ENCODE assay signal across 16 cellular contexts in genomic region chr11:62604460-62605130, GRCh38. TPM values are rescaled to one million over a fixed set of nuclear protein-coding genes. Genes with fewer than 3 reads are reported as not detected.
DNase-seq lines count a peak whose midpoint lies in the region; FAIRE-seq and TF ChIP-seq lines count a peak whose summit lies in the region.
"Had no signal": no experiment of that assay in that cellular context is flagged by ENCODE, and none has a peak within 500 bp of the region (broad histone marks: within the 10 kb centered on the region; RNA-seq: fewer than 3 reads in every experiment).

No MANE protein-coding gene starts in this region.

- H3K56ac ChIP-seq in H1 (replicated peaks; ENCODE audit: insufficient read length, low read depth, low read length), result no peak overlapping the region

- H2BK15ac ChIP-seq in H1 (ENCODE audit: low read length), result no peak overlapping the region

- no peak overlapping the region for H3K4me3 ChIP-seq in H1 (ENCODE audit: extremely low read depth in 1 of 4, insufficient read depth in 2 of 4, low read depth in 3 of 4, low read length in 4 of 4)

- H2AFZ ChIP-seq in H1 (ENCODE audit: low read length), result no peak overlapping the region

- no peaks in the 10 kb centered on the region for H3K9me3 ChIP-seq in H1 (ENCODE audit: insufficient read depth in 2 of 2, low read depth in 1 of 2, low read length in 1 of 2)

- no peak overlapping the region for H2BK12ac ChIP-seq in H1 (ENCODE audit: low read depth, low read length)

- H4K20me1 ChIP-seq in H1 (replicated peaks in 1 of 2; ENCODE audit: control insufficient read depth in 1 of 2, insufficient read depth in 2 of 2, low read length in 2 of 2), result peaks cover 0 to 6% of the 10 kb centered on the region in 2 experiments

- TF ChIP-seq CTCF in H1 (IDR thresholded peaks at IDR 0.05; ENCODE audit: control extremely low read depth in 1 of 3, insufficient read depth in 1 of 3, low read depth in 1 of 3, low read length in 3 of 3) (no peak), progenitor cell of endocrine pancreas (IDR thresholded peaks at IDR 0.05; ENCODE audit: unreplicated experiment) (no peak), Calu3 (IDR thresholded peaks at IDR 0.05; ENCODE audit: unreplicated experiment) (no peak)

- H3K9me3 Mint-ChIP-seq in T-helper 2 cell treated with Interferon-gamma antibody and Interleukin-4, amounts not matched to agents 5 μg/mL and 100 μg/mL, for 36 hours, result no peaks in the 10 kb centered on the region
- H3K9me3 Mint-ChIP-seq in progenitor cell of endocrine pancreas (ENCODE audit: low read depth), result no peaks in the 10 kb centered on the region
- H3K9me3 Mint-ChIP-seq in Calu3 (ENCODE audit: low read depth, unreplicated experiment), result no peaks in the 10 kb centered on the region
- H3K9me3 Mint-ChIP-seq: CD4-positive, alpha-beta memory T cell; stimulated activated naive CD8-positive, alpha-beta T cell treated with anti-CD3 and anti-CD28 coated beads, Interleukin-15, Interleukin-2, amounts not matched to agents 100 ng/mL and 50 ng/mL, for 24 hours had no signal

- H3K9ac ChIP-seq in H1 (replicated peaks in 1 of 4; ENCODE audit: extremely low read depth in 1 of 4, low read depth in 3 of 4, low read length in 3 of 4), result no peak overlapping the region

- CTCF ChIA-PET in H1 (lab: Charles Lee; ENCODE audit: partially characterized antibody) (interaction anchor here (1.2 to 10.2 kb wide), 3 partner anchors 9 to 44 kb away, joined by 3 to 97 read pairs (median 7); partner anchors contain the start of genes ROM1 and TUT1), Calu3 (lab: Charles Lee) (no interaction called here)

- peaks cover 0 to 13% of the 10 kb centered on the region in 2 experiments; a peak in 2 of 4 replicates for H3K79me2 ChIP-seq in H1 (ENCODE audit: control insufficient read depth in 1 of 2, insufficient read depth in 2 of 2, low read length in 2 of 2)

- no peak overlapping the region for H2BK5ac ChIP-seq in H1 (ENCODE audit: low read depth, low read length)

- H3K36me3 Mint-ChIP-seq in T-helper 2 cell treated with Interferon-gamma antibody and Interleukin-4, amounts not matched to agents 5 μg/mL and 100 μg/mL, for 36 hours (ENCODE audit: low read depth), result peaks cover 58% of the 10 kb centered on the region
- H3K36me3 Mint-ChIP-seq in progenitor cell of endocrine pancreas (ENCODE audit: insufficient read depth), result peaks cover 14% of the 10 kb centered on the region
- H3K36me3 Mint-ChIP-seq in Calu3 (ENCODE audit: insufficient read depth, unreplicated experiment), result peaks cover 53% of the 10 kb centered on the region

- intact Hi-C loops in Calu3 (cut with micrococcal nuclease; ENCODE audit: unreplicated experiment), result no loop called here

- H3K14ac ChIP-seq in H1 (ENCODE audit: insufficient read length), result no peak overlapping the region

- no peak overlapping the region for H3K18ac ChIP-seq in H1 (ENCODE audit: extremely low read depth, low read length)

- no peak for DNase-seq in T-helper 2 cell treated with Interferon-gamma antibody and Interleukin-4, amounts not matched to agents 5 μg/mL and 100 μg/mL, for 36 hours (ENCODE audit: low spot score)
- DNase-seq in T-helper 2 cell (no peak), NCI-H526 treated with DMSO at 0.1 percent for 48 hours (lab: John Stamatoyannopoulos, UW) (peak; percentile 20), H1 (ENCODE audit: low read depth in 1 of 2, low spot score in 2 of 2) (no peak), progenitor cell of endocrine pancreas (ENCODE audit: low spot score, unreplicated experiment) (no peak), cerebellum (ENCODE audit: low spot score) (no peak), Calu3 (no peak), NCI-H524 treated with DMSO at 0.1 percent for 48 hours (lab: John Stamatoyannopoulos, UW) (no peak)
- DNase-seq: ACHN; activated gamma-delta T cell; aorta; CD4-positive, alpha-beta memory T cell; NCI-H345 had no signal

- POLR2A ChIA-PET in H1 (lab: Charles Lee; ENCODE audit: partially characterized antibody), result interaction anchor here (1.0 to 15.8 kb wide), 7 partner anchors 9 to 101 kb away, joined by 4 to 235 read pairs (median 16); partner anchors contain the start of genes B3GAT3, C11orf98, CSKMT and EEF1G

- WGBS in H1 (ENCODE audit: extremely low coverage in 1 of 2, insufficient coverage in 1 of 2, insufficient read length in 1 of 2, insufficient replicate concordance in 2 of 2, low coverage in 1 of 2, low lambda C conversion rate in 2 of 2, missing lambda C conversion rate in 1 of 2), 2 experiments, result 82% methylated on average over 13 of the region's 13 CpGs; no CpG with 5 or more reads in 1 of the 2 experiments

- no peak overlapping the region for H2BK20ac ChIP-seq in H1 (ENCODE audit: low read length)

- H3K4me1 Mint-ChIP-seq in T-helper 2 cell treated with Interferon-gamma antibody and Interleukin-4, amounts not matched to agents 5 μg/mL and 100 μg/mL, for 36 hours (ENCODE audit: low read depth), result peaks cover 24% of the 10 kb centered on the region
- H3K4me1 Mint-ChIP-seq in progenitor cell of endocrine pancreas (ENCODE audit: low read depth), result peaks cover 32% of the 10 kb centered on the region
- peaks cover 27% of the 10 kb centered on the region for H3K4me1 Mint-ChIP-seq in Calu3 (ENCODE audit: low read depth, unreplicated experiment)

- peaks cover 8 to 34% (median 17%) of the 10 kb centered on the region in 4 experiments for H3K4me1 ChIP-seq in H1 (replicated peaks in 1 of 4; ENCODE audit: control insufficient read depth in 3 of 4, insufficient read depth in 4 of 4, low read length in 3 of 4)

- no peak for TF ChIP-seq POLR2A in H1 (IDR thresholded peaks at IDR 0.05; ENCODE audit: control extremely low read depth in 1 of 2, low read depth in 2 of 2, low read length in 2 of 2)

- H3K4ac ChIP-seq in H1 (replicated peaks; ENCODE audit: insufficient read length, low read depth, low read length), result no peak overlapping the region

- no peaks in the 10 kb centered on the region; the same call in 1 of the 2 replicates for H3K79me1 ChIP-seq in H1 (ENCODE audit: low read depth, low read length)

- H4K8ac ChIP-seq in H1 (ENCODE audit: extremely low read depth, insufficient read depth, low read length), result no peak overlapping the region

- H3K27ac Mint-ChIP-seq in T-helper 2 cell treated with Interferon-gamma antibody and Interleukin-4, amounts not matched to agents 5 μg/mL and 100 μg/mL, for 36 hours, result peak overlapping the region; percentile 61
- peak overlapping the region; percentile 62 for H3K27ac Mint-ChIP-seq in progenitor cell of endocrine pancreas
- no peak overlapping the region for H3K27ac Mint-ChIP-seq in Calu3 (ENCODE audit: unreplicated experiment)

- BruUV-seq in Calu3 (replicated peaks; lab: Mats Ljungman, UMichigan), result no TSS peak

- no peak overlapping the region for H4K91ac ChIP-seq in H1 (replicated peaks; ENCODE audit: insufficient read length, low read length)

- H4K5ac ChIP-seq in H1 (ENCODE audit: insufficient read length, low read depth, low read length), result no peak overlapping the region

- no peak overlapping the region for H3K23ac ChIP-seq in H1 (ENCODE audit: insufficient read length)

- FAIRE-seq in H1 (lab: Jason Lieb, UNC), result no peak
- FAIRE-seq: islet of Langerhans, urothelium cell line had no signal

- no peaks in the 10 kb centered on the region; a peak in 3 of 8 replicates for H3K36me3 ChIP-seq in H1 (ENCODE audit: control insufficient read depth in 2 of 4, insufficient read depth in 4 of 4, low read length in 3 of 4)

- no peak overlapping the region; a peak in 2 of 4 replicates for H3K4me2 ChIP-seq in H1 (ENCODE audit: insufficient read depth in 1 of 2, low read depth in 2 of 2, low read length in 2 of 2)

- H2AK5ac ChIP-seq in H1 (ENCODE audit: low read depth, low read length), result no peak overlapping the region

- H3K27ac ChIP-seq in H1 (ENCODE audit: low read depth, low read length), result no peak overlapping the region

- no peak for TF ChIP-seq EP300 in H1 (IDR thresholded peaks at IDR 0.05; ENCODE audit: borderline replicate concordance in 1 of 2, low read depth in 2 of 2, low read length in 2 of 2)

- H3K27me3 ChIP-seq in H1 (replicated peaks in 1 of 4; ENCODE audit: control insufficient read depth in 3 of 4, extremely low read depth in 1 of 4, insufficient read depth in 3 of 4, low read length in 3 of 4), result peaks cover 0 to 13% (median 11%) of the 10 kb centered on the region in 4 experiments; a peak in 6 of 7 replicates

- H3K27me3 Mint-ChIP-seq in T-helper 2 cell treated with Interferon-gamma antibody and Interleukin-4, amounts not matched to agents 5 μg/mL and 100 μg/mL, for 36 hours (ENCODE audit: low read depth), result no peaks in the 10 kb centered on the region
- H3K27me3 Mint-ChIP-seq in progenitor cell of endocrine pancreas (peaks cover 19% of the 10 kb centered on the region), Calu3 (ENCODE audit: unreplicated experiment) (no peaks in the 10 kb centered on the region)
- H3K27me3 Mint-ChIP-seq: CD4-positive, alpha-beta memory T cell; stimulated activated naive CD8-positive, alpha-beta T cell treated with anti-CD3 and anti-CD28 coated beads, Interleukin-15, Interleukin-2, amounts not matched to agents 100 ng/mL and 50 ng/mL, for 24 hours had no signal

- no peak overlapping the region for H2BK120ac ChIP-seq in H1 (replicated peaks; ENCODE audit: low read depth, low read length)

- H3K4me3 Mint-ChIP-seq in T-helper 2 cell treated with Interferon-gamma antibody and Interleukin-4, amounts not matched to agents 5 μg/mL and 100 μg/mL, for 36 hours, result no peak overlapping the region
- no peak overlapping the region for H3K4me3 Mint-ChIP-seq in progenitor cell of endocrine pancreas (ENCODE audit: low read depth)
- H3K4me3 Mint-ChIP-seq in Calu3 (ENCODE audit: low read depth, unreplicated experiment), result no peak overlapping the region
- H3K4me3 Mint-ChIP-seq: stimulated activated naive CD8-positive, alpha-beta T cell treated with anti-CD3 and anti-CD28 coated beads, Interleukin-15, Interleukin-2, amounts not matched to agents 100 ng/mL and 50 ng/mL, for 24 hours had no signal

- no peak for TF ChIP-seq RAD21 in H1 (IDR thresholded peaks at IDR 0.05 in 1 of 2, conservative IDR thresholded peaks at IDR 0.05 in 1 of 2; ENCODE audit: low read depth in 2 of 2, low read length in 2 of 2)

- H3K23me2 ChIP-seq in H1 (ENCODE audit: low read depth, low read length), result peaks cover 17% of the 10 kb centered on the region; the same call in 1 of the 2 replicates

RNA-seq across cellular contexts. Expression of gene MTA2, which starts 2.9 kb away (rescaled TPM):
- 114 and 117 TPM in 2 replicates for total RNA-seq in H1 (2021; fragmentation: NEBNext Ultra II Directional; extraction: Animal tissue kit (Norgen Biotek cat#: 25700))
- polyA plus RNA-seq in H1 (2011; rRNA removed), result 25.7 and 32.2 TPM in 2 replicates
- polyA plus RNA-seq in H1 (2011; cell fraction: cytosol; rRNA removed), result 35.3 TPM
- 66.3 TPM for polyA plus RNA-seq in H1 (2011; cell fraction: nucleus; rRNA removed)
- polyA plus RNA-seq in H1 (2012, experiment 1 of 2), result 98.7 to 112 TPM (median 111 TPM) in 4 replicates
- 79.2 TPM for polyA plus RNA-seq in H1 (2012, experiment 2 of 2)
- polyA plus RNA-seq in H1 (2013, experiment 1 of 2), result 45.4 TPM
- 44.6 TPM for polyA plus RNA-seq in H1 (2013, experiment 2 of 2)
- polyA minus RNA-seq in H1 (2011; rRNA and poly(A)+ RNA removed), result 69.4 and 71.5 TPM in 2 replicates
- 41.7 TPM for polyA minus RNA-seq in H1 (2011; cell fraction: cytosol; rRNA and poly(A)+ RNA removed)
- 48.7 TPM for polyA minus RNA-seq in H1 (2011; cell fraction: nucleus; rRNA and poly(A)+ RNA removed)
- total RNA-seq in progenitor cell of endocrine pancreas (134 and 140 TPM in 2 replicates), cerebellum (72.5 TPM), Calu3 (2022) (90.4 and 97.2 TPM in 2 replicates)

RNA-seq across cellular contexts. Expression of gene EML3, which starts 8.0 kb away (rescaled TPM):
- total RNA-seq in H1 (2021; fragmentation: NEBNext Ultra II Directional; extraction: Animal tissue kit (Norgen Biotek cat#: 25700)), result 29.9 and 31.2 TPM in 2 replicates
- 19.2 and 30.1 TPM in 2 replicates for polyA plus RNA-seq in H1 (2011; rRNA removed)
- 18.9 TPM for polyA plus RNA-seq in H1 (2011; cell fraction: cytosol; rRNA removed)
- 101 TPM for polyA plus RNA-seq in H1 (2011; cell fraction: nucleus; rRNA removed)
- 22.0 to 32.1 TPM (median 25.2 TPM) in 4 replicates for polyA plus RNA-seq in H1 (2012, experiment 1 of 2)
- 23.4 TPM for polyA plus RNA-seq in H1 (2012, experiment 2 of 2)
- polyA plus RNA-seq in H1 (2013, experiment 1 of 2), result 18.3 TPM
- 15.2 TPM for polyA plus RNA-seq in H1 (2013, experiment 2 of 2)
- polyA minus RNA-seq in H1 (2011; rRNA and poly(A)+ RNA removed), result 13.6 and 15.8 TPM in 2 replicates
- 11.3 TPM for polyA minus RNA-seq in H1 (2011; cell fraction: cytosol; rRNA and poly(A)+ RNA removed)
- polyA minus RNA-seq in H1 (2011; cell fraction: nucleus; rRNA and poly(A)+ RNA removed), result 15.3 TPM
- 42.7 and 47.0 TPM in 2 replicates for total RNA-seq in progenitor cell of endocrine pancreas
- 5.6 TPM for total RNA-seq in cerebellum
- total RNA-seq in Calu3 (2022), result 43.3 and 51.4 TPM in 2 replicates

RNA-seq across cellular contexts. Expression of gene ROM1, which starts 8.5 kb away (rescaled TPM):
- 0.55 and 2.2 TPM in 2 replicates for total RNA-seq in H1 (2021; fragmentation: NEBNext Ultra II Directional; extraction: Animal tissue kit (Norgen Biotek cat#: 25700))
- 0.86 and 0.91 TPM in 2 replicates for polyA plus RNA-seq in H1 (2011; rRNA removed)
- polyA plus RNA-seq in H1 (2011; cell fraction: cytosol; rRNA removed), result 1.0 TPM
- polyA plus RNA-seq in H1 (2011; cell fraction: nucleus; rRNA removed), result 1.1 TPM
- polyA plus RNA-seq in H1 (2012, experiment 1 of 2), result 1.8 to 2.8 TPM (median 2.1 TPM) in 4 replicates
- polyA plus RNA-seq in H1 (2012, experiment 2 of 2), result 1.3 TPM
- 0.55 TPM for polyA plus RNA-seq in H1 (2013, experiment 1 of 2)
- 0.64 TPM for polyA plus RNA-seq in H1 (2013, experiment 2 of 2)
- polyA minus RNA-seq in H1 (2011; rRNA and poly(A)+ RNA removed), result 1.7 TPM in 1 of 2 replicates, not detected in the other
- not detected for polyA minus RNA-seq in H1 (2011; cell fraction: cytosol; rRNA and poly(A)+ RNA removed)
- polyA minus RNA-seq in H1 (2011; cell fraction: nucleus; rRNA and poly(A)+ RNA removed), result not detected
- total RNA-seq in progenitor cell of endocrine pancreas, result 0.62 and 0.86 TPM in 2 replicates
- total RNA-seq in cerebellum, result 0.64 TPM
- 1.6 and 2.6 TPM in 2 replicates for total RNA-seq in Calu3 (2022)

RNA-seq across cellular contexts. Expression of gene TUT1, which starts 13.3 kb away (rescaled TPM):
- 24.6 and 31.5 TPM in 2 replicates for total RNA-seq in H1 (2021; fragmentation: NEBNext Ultra II Directional; extraction: Animal tissue kit (Norgen Biotek cat#: 25700))
- 17.8 and 26.2 TPM in 2 replicates for polyA plus RNA-seq in H1 (2011; rRNA removed)
- polyA plus RNA-seq in H1 (2011; cell fraction: cytosol; rRNA removed), result 24.2 TPM
- 41.6 TPM for polyA plus RNA-seq in H1 (2011; cell fraction: nucleus; rRNA removed)
- polyA plus RNA-seq in H1 (2012, experiment 1 of 2), result 20.8 to 24.7 TPM (median 23.1 TPM) in 4 replicates
- 20.4 TPM for polyA plus RNA-seq in H1 (2012, experiment 2 of 2)
- polyA plus RNA-seq in H1 (2013, experiment 1 of 2), result 15.5 TPM
- polyA plus RNA-seq in H1 (2013, experiment 2 of 2), result 13.2 TPM
- polyA minus RNA-seq in H1 (2011; rRNA and poly(A)+ RNA removed), result 10.0 and 16.4 TPM in 2 replicates
- 7.1 TPM for polyA minus RNA-seq in H1 (2011; cell fraction: cytosol; rRNA and poly(A)+ RNA removed)
- 8.6 TPM for polyA minus RNA-seq in H1 (2011; cell fraction: nucleus; rRNA and poly(A)+ RNA removed)
- total RNA-seq in progenitor cell of endocrine pancreas, result 23.1 and 26.0 TPM in 2 replicates
- total RNA-seq in cerebellum, result 6.3 TPM
- total RNA-seq in Calu3 (2022), result 21.9 and 26.3 TPM in 2 replicates

RNA-seq across cellular contexts. Expression of gene B3GAT3, which starts 17.2 kb away (rescaled TPM):
- total RNA-seq in H1 (2021; fragmentation: NEBNext Ultra II Directional; extraction: Animal tissue kit (Norgen Biotek cat#: 25700)), result 28.0 and 34.5 TPM in 2 replicates
- polyA plus RNA-seq in H1 (2011; rRNA removed), result 39.0 and 57.7 TPM in 2 replicates
- polyA plus RNA-seq in H1 (2011; cell fraction: cytosol; rRNA removed), result 47.9 TPM
- polyA plus RNA-seq in H1 (2011; cell fraction: nucleus; rRNA removed), result 132 TPM
- 19.8 to 36.5 TPM (median 35.3 TPM) in 4 replicates for polyA plus RNA-seq in H1 (2012, experiment 1 of 2)
- 22.3 TPM for polyA plus RNA-seq in H1 (2012, experiment 2 of 2)
- polyA plus RNA-seq in H1 (2013, experiment 1 of 2), result 20.2 TPM
- polyA plus RNA-seq in H1 (2013, experiment 2 of 2), result 20.9 TPM
- polyA minus RNA-seq in H1 (2011; rRNA and poly(A)+ RNA removed), result 6.2 and 8.5 TPM in 2 replicates
- polyA minus RNA-seq in H1 (2011; cell fraction: cytosol; rRNA and poly(A)+ RNA removed), result 13.8 TPM
- 11.2 TPM for polyA minus RNA-seq in H1 (2011; cell fraction: nucleus; rRNA and poly(A)+ RNA removed)
- total RNA-seq in progenitor cell of endocrine pancreas (43.4 and 48.9 TPM in 2 replicates), cerebellum (12.8 TPM), Calu3 (2022) (31.5 and 32.7 TPM in 2 replicates)
